Comparison of ENCODE assay signal across 28 cellular contexts in the genomic region with DNA sequence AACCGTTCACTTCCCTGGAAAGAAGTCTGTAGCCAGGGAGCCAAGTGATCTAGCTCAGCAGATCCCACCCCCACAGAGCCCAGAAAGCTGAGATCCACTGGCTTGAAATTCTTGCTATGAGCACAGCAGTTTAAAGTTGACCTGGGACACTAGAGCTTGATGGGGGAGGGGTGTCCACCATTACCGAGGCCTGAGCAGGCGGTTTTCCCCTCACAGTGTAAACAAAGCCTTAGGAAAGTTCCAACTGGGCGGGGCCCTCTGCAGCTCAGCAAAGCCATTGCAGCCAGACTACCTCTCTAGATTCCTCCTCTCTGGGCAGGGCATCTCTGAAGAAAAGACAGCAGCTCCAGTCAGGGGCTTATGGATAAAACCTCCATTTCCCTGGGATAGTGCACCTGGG.
DNase-seq lines count a peak whose midpoint lies in the region; ATAC-seq, FAIRE-seq and TF ChIP-seq lines count a peak whose summit lies in the region.
"Had no signal": no experiment of that assay in that cellular context is flagged by ENCODE, and none has a peak within 500 bp of the region (broad histone marks: within the 10 kb centered on the region; RNA-seq: fewer than 3 reads in every experiment).

No MANE protein-coding gene starts in this region.

- no peak overlapping the region for H2BK5ac ChIP-seq in mesendoderm (ENCODE audit: low read length)

- H3K4me3 ChIP-seq in astrocyte (ENCODE audit: insufficient read depth, low read depth, low read length), result no peak overlapping the region
- H3K4me3 ChIP-seq in mesendoderm (ENCODE audit: low read length), result no peak overlapping the region
- H3K4me3 ChIP-seq in effector memory CD4-positive, alpha-beta T cell (ENCODE audit: insufficient read depth, low read depth, low read length, poor library complexity, severe bottlenecking), result no peak overlapping the region
- H3K4me3 ChIP-seq: ascending aorta, dorsolateral prefrontal cortex, heart left ventricle, MG63, suprapubic skin had no signal

- no peak for TF ChIP-seq CTCF in astrocyte (IDR thresholded peaks at IDR 0.05; ENCODE audit: insufficient read depth, low read depth, low read length)

- no CpG with 5 or more reads among the region's 4 CpGs for WGBS in mesendoderm (ENCODE audit: extremely low coverage, insufficient coverage, low lambda C conversion rate)

- H3K23ac ChIP-seq in mesendoderm (ENCODE audit: low read length), result no peak overlapping the region

- no peak overlapping the region for H2AK5ac ChIP-seq in mesendoderm (ENCODE audit: low read length)

- no peak overlapping the region for H3K4me3 Mint-ChIP-seq in astrocyte (ENCODE audit: unreplicated experiment)
- H3K4me3 Mint-ChIP-seq: activated CD4-positive, alpha-beta T cell treated with anti-CD3 and anti-CD28 coated beads for 36 hours; activated naive CD4-positive, alpha-beta T cell treated with anti-CD3 and anti-CD28 coated beads, Interleukin-2, amount 50 U/mL, for 24 hours; activated T-cell treated with anti-CD3 and anti-CD28 coated beads, Interleukin-2, amount 50 U/mL, for 72 hours; central memory CD8-positive, alpha-beta T cell; IgD-negative memory B cell; immature natural killer cell had no signal

- no peaks in the 10 kb centered on the region for H3K9me3 ChIP-seq in astrocyte (ENCODE audit: insufficient read depth, low read depth, low read length)
- no peaks in the 10 kb centered on the region for H3K9me3 ChIP-seq in effector memory CD4-positive, alpha-beta T cell (ENCODE audit: control insufficient read depth, low read length)
- H3K9me3 ChIP-seq: MG63, SK-N-SH had no signal

- no peaks in the 10 kb centered on the region for H3K4me1 ChIP-seq in astrocyte (ENCODE audit: insufficient read depth, low read length)
- H3K4me1 ChIP-seq in mesendoderm (ENCODE audit: control insufficient read depth, low read depth, low read length), result no peaks in the 10 kb centered on the region
- H3K4me1 ChIP-seq in effector memory CD4-positive, alpha-beta T cell (ENCODE audit: control insufficient read depth, insufficient read depth, low read length, poor library complexity, severe bottlenecking), result no peaks in the 10 kb centered on the region
- H3K4me1 ChIP-seq: ascending aorta, heart left ventricle, suprapubic skin had no signal

- no peaks in the 10 kb centered on the region for H4K20me1 ChIP-seq in astrocyte (ENCODE audit: insufficient read depth, low read length)

- no peak overlapping the region for H4K5ac ChIP-seq in mesendoderm (ENCODE audit: low read length)

- H3K79me1 ChIP-seq in mesendoderm (ENCODE audit: low read length), result no peaks in the 10 kb centered on the region

- no peaks in the 10 kb centered on the region for H3K27me3 Mint-ChIP-seq in astrocyte (ENCODE audit: low read depth, unreplicated experiment)
- H3K27me3 Mint-ChIP-seq: activated CD4-positive, alpha-beta T cell treated with anti-CD3 and anti-CD28 coated beads for 36 hours; activated naive CD4-positive, alpha-beta T cell treated with anti-CD3 and anti-CD28 coated beads, Interleukin-2, amount 50 U/mL, for 24 hours; central memory CD8-positive, alpha-beta T cell; IgD-negative memory B cell; progenitor cell of endocrine pancreas had no signal

- H3K4ac ChIP-seq in mesendoderm (ENCODE audit: low read depth, low read length), result no peak overlapping the region

- H3K27me3 ChIP-seq in astrocyte (ENCODE audit: insufficient read depth, low read length) (no peaks in the 10 kb centered on the region), mesendoderm (ENCODE audit: insufficient read depth, low read length, poor library complexity) (no peaks in the 10 kb centered on the region)
- no peaks in the 10 kb centered on the region for H3K27me3 ChIP-seq in effector memory CD4-positive, alpha-beta T cell (replicated peaks; ENCODE audit: control insufficient read depth, insufficient read depth, low read length, poor library complexity, severe bottlenecking)
- H3K27me3 ChIP-seq: ascending aorta, heart left ventricle, MG63, suprapubic skin had no signal

- H3K79me2 ChIP-seq in astrocyte (ENCODE audit: insufficient read depth, low read length) (no peaks in the 10 kb centered on the region), mesendoderm (ENCODE audit: control insufficient read depth, insufficient read depth, low read length) (no peaks in the 10 kb centered on the region)

- H2BK120ac ChIP-seq in mesendoderm (ENCODE audit: low read depth, low read length), result no peak overlapping the region

- H3K4me1 Mint-ChIP-seq in astrocyte (ENCODE audit: low read depth, unreplicated experiment), result no peaks in the 10 kb centered on the region
- H3K4me1 Mint-ChIP-seq: activated CD4-positive, alpha-beta T cell treated with anti-CD3 and anti-CD28 coated beads for 36 hours; activated naive CD4-positive, alpha-beta T cell treated with anti-CD3 and anti-CD28 coated beads, Interleukin-2, amount 50 U/mL, for 24 hours; central memory CD8-positive, alpha-beta T cell; IgD-negative memory B cell; immature natural killer cell had no signal

- DNase-seq in ELR (ENCODE audit: low read depth) (peak; percentile 4), HuH-7 (ENCODE audit: low spot score) (peak; percentile 1), astrocyte (ENCODE audit: low read depth) (no peak), mesendoderm (peak; percentile 69), C1 segment of cervical spinal cord (lab: John Stamatoyannopoulos, UW) (no peak), NCI-H1048 (lab: John Stamatoyannopoulos, UW) (no peak)
- no peak for DNase-seq in effector memory CD4-positive, alpha-beta T cell
- DNase-seq: activated CD4-positive, alpha-beta T cell treated with anti-CD3 and anti-CD28 coated beads for 36 hours; activated T-cell treated with anti-CD3 and anti-CD28 coated beads, Interleukin-2, amount 50 U/mL, for 72 hours; dorsolateral prefrontal cortex; heart left ventricle; immature natural killer cell; MG63; NCI-H1436; NCI-H2107; NCI-H510A treated with DMSO at 0.1 percent for 48 hours; SK-N-SH; T1000 had no signal

- H3K36me3 ChIP-seq in astrocyte (ENCODE audit: insufficient read depth, low read length) (no peaks in the 10 kb centered on the region), mesendoderm (ENCODE audit: control insufficient read depth, insufficient read depth, low read length) (no peaks in the 10 kb centered on the region)
- no peaks in the 10 kb centered on the region for H3K36me3 ChIP-seq in effector memory CD4-positive, alpha-beta T cell (ENCODE audit: control insufficient read depth, insufficient read depth, low read length)
- H3K36me3 ChIP-seq: ascending aorta, heart left ventricle, MG63, suprapubic skin had no signal

- H3K56ac ChIP-seq in mesendoderm (ENCODE audit: low read length), result no peak overlapping the region

- ATAC-seq in HG02938 (IDR thresholded peaks at IDR 0.05; ENCODE audit: unreplicated experiment), result no peak
- ATAC-seq: activated CD4-positive, alpha-beta T cell treated with anti-CD3 and anti-CD28 coated beads for 36 hours; activated T-cell treated with anti-CD3 and anti-CD28 coated beads, Interleukin-2, amount 50 U/mL, for 72 hours; heart left ventricle had no signal

- H3K4me2 ChIP-seq in astrocyte (ENCODE audit: low read length) (no peak overlapping the region), mesendoderm (ENCODE audit: low read length) (no peak overlapping the region)
- H3K4me2 ChIP-seq: SK-N-SH had no signal

- no peak for FAIRE-seq in astrocyte (lab: Jason Lieb, UNC)
- FAIRE-seq: urothelium cell line had no signal

- peak overlapping the region; percentile 34 for H3K27ac Mint-ChIP-seq in astrocyte (ENCODE audit: unreplicated experiment)
- H3K27ac Mint-ChIP-seq: activated CD4-positive, alpha-beta T cell treated with anti-CD3 and anti-CD28 coated beads for 36 hours; activated naive CD4-positive, alpha-beta T cell treated with anti-CD3 and anti-CD28 coated beads, Interleukin-2, amount 50 U/mL, for 24 hours; activated T-cell treated with anti-CD3 and anti-CD28 coated beads, Interleukin-2, amount 50 U/mL, for 72 hours; IgD-negative memory B cell; immature natural killer cell; progenitor cell of endocrine pancreas had no signal

- peaks cover 21% of the 10 kb centered on the region for H3K9me3 Mint-ChIP-seq in astrocyte (ENCODE audit: unreplicated experiment)

- no peak overlapping the region for H3K18ac ChIP-seq in mesendoderm (ENCODE audit: low read length)

- no peak overlapping the region for H4K8ac ChIP-seq in mesendoderm (ENCODE audit: low read depth, low read length)

- no peak overlapping the region for H2AFZ ChIP-seq in astrocyte (ENCODE audit: low read depth, low read length)

- no peak overlapping the region for H3K9ac ChIP-seq in astrocyte (ENCODE audit: low read length)
- no peak overlapping the region for H3K9ac ChIP-seq in mesendoderm (ENCODE audit: low read length)
- H3K9ac ChIP-seq: SK-N-SH had no signal

- H2BK15ac ChIP-seq in mesendoderm (replicated peaks; ENCODE audit: low read depth), result no peak overlapping the region

- H3K27ac ChIP-seq in astrocyte (ENCODE audit: low read depth, low read length) (no peak overlapping the region), mesendoderm (ENCODE audit: low read depth, low read length) (no peak overlapping the region)
- H3K27ac ChIP-seq in effector memory CD4-positive, alpha-beta T cell (ENCODE audit: insufficient read depth, low read length, poor library complexity, severe bottlenecking), result no peak overlapping the region
- H3K27ac ChIP-seq: ascending aorta, dorsolateral prefrontal cortex, heart left ventricle, HL-60, RWPE1, suprapubic skin had no signal

- H3K36me3 Mint-ChIP-seq in astrocyte (ENCODE audit: low read depth, unreplicated experiment), result peaks cover 1% of the 10 kb centered on the region
- H3K36me3 Mint-ChIP-seq: activated naive CD4-positive, alpha-beta T cell treated with anti-CD3 and anti-CD28 coated beads, Interleukin-2, amount 50 U/mL, for 24 hours had no signal

Comparison
In these comparisons a context has a peak if more than half of its experiments do, and no peak if none do; other contexts are left out.
1. DNase-seq: peak in ELR (single experiment), HuH-7 (single experiment) and mesendoderm (single experiment); none in astrocyte (single experiment), C1 segment of cervical spinal cord (0 of 14), effector memory CD4-positive, alpha-beta T cell (0 of 3) and NCI-H1048 (single experiment).